ENCODE assay signal across 22 cellular contexts in genomic region chr4:1969928-1970723, GRCh38. TPM values are rescaled to one million over a fixed set of nuclear protein-coding genes. Genes with fewer than 3 reads are reported as not detected.
DNase-seq lines count a peak whose midpoint lies in the region; ATAC-seq and TF ChIP-seq lines count a peak whose summit lies in the region.
"Had no signal": no experiment of that assay in that cellular context is flagged by ENCODE, and none has a peak within 500 bp of the region (broad histone marks: within the 10 kb centered on the region; RNA-seq: fewer than 3 reads in every experiment).

No MANE protein-coding gene starts in this region.

- no peak for DNase-seq in activated CD4-positive, alpha-beta T cell treated with anti-CD3 and anti-CD28 coated beads, Interleukin-2, amount 10 ng/mL, durations not matched to agents 24 days and 14 days
- DNase-seq in activated CD4-positive, alpha-beta T cell treated with anti-CD3 and anti-CD28 coated beads, Interleukin-2, amount 50 U/mL, for 48 hours: no peak
- DNase-seq in RWPE2 (ENCODE audit: low spot score): peak; percentile 29
- DNase-seq in endodermal cell: no peak
- DNase-seq in progenitor cell of endocrine pancreas (ENCODE audit: low spot score, unreplicated experiment): no peak
- no peak for DNase-seq in suprapubic skin (ENCODE audit: low spot score in 2 of 2)
- DNase-seq in GDM1 (lab: John Stamatoyannopoulos, UW): no peak
- DNase-seq in NCI-H2081 treated with DMSO at 0.1 percent for 48 hours (lab: John Stamatoyannopoulos, UW): no peak
- DNase-seq: 8988T; activated B cell treated with CpG ODN at 0.5 μM for 24 hours; activated naive CD4-positive, alpha-beta T cell treated with anti-CD3 and anti-CD28 coated beads, Interleukin-2, amount 50 U/mL, for 16 hours; BE2C; dermis blood vessel endothelial cell; erythroblast; mucosa of descending colon; NCI-H1417; NCI-H2171; NCI-H748 treated with DMSO at 0.1 percent for 48 hours; SHP77 treated with DMSO at 0.1 percent for 48 hours; substantia nigra had no signal

- H3K36me3 Mint-ChIP-seq in activated CD4-positive, alpha-beta T cell treated with anti-CD3 and anti-CD28 coated beads, Interleukin-2, amount 10 ng/mL, durations not matched to agents 24 days and 14 days (ENCODE audit: low read depth): peaks cover 57% of the 10 kb centered on the region
- H3K36me3 Mint-ChIP-seq in endodermal cell (ENCODE audit: low read depth) (peaks cover 73% of the 10 kb centered on the region), progenitor cell of endocrine pancreas (ENCODE audit: insufficient read depth) (peaks cover 39% of the 10 kb centered on the region)

- no peak for TF ChIP-seq POLR2A in suprapubic skin (IDR thresholded peaks at IDR 0.05)

- no peak for TF ChIP-seq EP300 in suprapubic skin (IDR thresholded peaks at IDR 0.05)

- H3K4me1 ChIP-seq in RWPE2 (ENCODE audit: insufficient read depth, poor library complexity, severe bottlenecking): no peaks in the 10 kb centered on the region
- H3K4me1 ChIP-seq in endodermal cell (ENCODE audit: control insufficient read depth, insufficient read depth, low read length): no peaks in the 10 kb centered on the region
- no peaks in the 10 kb centered on the region for H3K4me1 ChIP-seq in suprapubic skin
- H3K4me1 ChIP-seq: BE2C, gastroesophageal sphincter had no signal

- 96 to 97% methylated on average over 16 to 17 of the region's 17 CpGs for WGBS in endodermal cell (ENCODE audit: insufficient coverage in 1 of 2, insufficient read length in 1 of 2), 2 experiments
- WGBS in suprapubic skin: 94% methylated on average over 17 of the region's 17 CpGs

- H3K9ac ChIP-seq in endodermal cell (ENCODE audit: extremely low read depth, low read length, poor library complexity, severe bottlenecking): no peak overlapping the region

- peaks cover 89% of the 10 kb centered on the region for H3K36me3 ChIP-seq in RWPE2 (ENCODE audit: low read depth)
- peaks cover 93% of the 10 kb centered on the region for H3K36me3 ChIP-seq in endodermal cell (ENCODE audit: control insufficient read depth, insufficient read depth, low read length)
- H3K36me3 ChIP-seq in suprapubic skin: peaks cover 33% of the 10 kb centered on the region

- no peak; the same call in 2 of the 3 replicates for ATAC-seq in RWPE2 (ENCODE audit: low read depth)
- ATAC-seq: gastroesophageal sphincter, mucosa of descending colon, sciatic nerve had no signal

- no peaks in the 10 kb centered on the region for H3K27me3 Mint-ChIP-seq in activated CD4-positive, alpha-beta T cell treated with anti-CD3 and anti-CD28 coated beads, Interleukin-2, amount 10 ng/mL, durations not matched to agents 24 days and 14 days
- H3K27me3 Mint-ChIP-seq in endodermal cell (ENCODE audit: insufficient read depth) (no peaks in the 10 kb centered on the region), progenitor cell of endocrine pancreas (no peaks in the 10 kb centered on the region)
- H3K27me3 Mint-ChIP-seq: activated B cell treated with CpG ODN at 0.5 μM for 24 hours had no signal

- TF ChIP-seq CTCF in RWPE2 (IDR thresholded peaks at IDR 0.05; ENCODE audit: poor library complexity, severe bottlenecking): no peak
- no peak for TF ChIP-seq CTCF in endodermal cell (conservative IDR thresholded peaks at IDR 0.05)
- no peak for TF ChIP-seq CTCF in progenitor cell of endocrine pancreas (IDR thresholded peaks at IDR 0.05; ENCODE audit: unreplicated experiment)
- no peak for TF ChIP-seq CTCF in suprapubic skin (IDR thresholded peaks at IDR 0.05)

- H3K9me3 Mint-ChIP-seq in activated CD4-positive, alpha-beta T cell treated with anti-CD3 and anti-CD28 coated beads, Interleukin-2, amount 10 ng/mL, durations not matched to agents 24 days and 14 days: no peaks in the 10 kb centered on the region
- H3K9me3 Mint-ChIP-seq in endodermal cell (no peaks in the 10 kb centered on the region), progenitor cell of endocrine pancreas (ENCODE audit: low read depth) (peaks cover 1% of the 10 kb centered on the region)
- H3K9me3 Mint-ChIP-seq: activated B cell treated with CpG ODN at 0.5 μM for 24 hours had no signal

- H3K27ac ChIP-seq in RWPE2 (ENCODE audit: poor library complexity, severe bottlenecking) (no peak overlapping the region), endodermal cell (ENCODE audit: low read depth, low read length) (no peak overlapping the region), suprapubic skin (no peak overlapping the region)
- H3K27ac ChIP-seq: gastroesophageal sphincter had no signal

- intact Hi-C loops in activated CD4-positive, alpha-beta T cell treated with anti-CD3 and anti-CD28 coated beads, Interleukin-2, amount 10 ng/mL, durations not matched to agents 24 days and 14 days (cut with micrococcal nuclease): no loop called here

- no peak overlapping the region for H3K4me3 Mint-ChIP-seq in activated CD4-positive, alpha-beta T cell treated with anti-CD3 and anti-CD28 coated beads, Interleukin-2, amount 10 ng/mL, durations not matched to agents 24 days and 14 days
- H3K4me3 Mint-ChIP-seq in endodermal cell (no peak overlapping the region), progenitor cell of endocrine pancreas (ENCODE audit: low read depth) (no peak overlapping the region)
- H3K4me3 Mint-ChIP-seq: activated B cell treated with CpG ODN at 0.5 μM for 24 hours had no signal

- H3K9me3 ChIP-seq in RWPE2 (ENCODE audit: severe bottlenecking) (no peaks in the 10 kb centered on the region), endodermal cell (ENCODE audit: control insufficient read depth, low read length) (peaks cover under 1% of the 10 kb centered on the region), suprapubic skin (no peaks in the 10 kb centered on the region)
- H3K9me3 ChIP-seq: BE2C, gastroesophageal sphincter, mucosa of descending colon had no signal

- H3K4me3 ChIP-seq in RWPE2 (ENCODE audit: severe bottlenecking): no peak overlapping the region
- H3K4me3 ChIP-seq in endodermal cell (ENCODE audit: low read length): no peak overlapping the region
- no peak overlapping the region for H3K4me3 ChIP-seq in suprapubic skin
- H3K4me3 ChIP-seq: gastroesophageal sphincter, mucosa of descending colon had no signal

- peaks cover 3% of the 10 kb centered on the region for H3K4me1 Mint-ChIP-seq in activated CD4-positive, alpha-beta T cell treated with anti-CD3 and anti-CD28 coated beads, Interleukin-2, amount 10 ng/mL, durations not matched to agents 24 days and 14 days
- H3K4me1 Mint-ChIP-seq in endodermal cell (peaks cover 5% of the 10 kb centered on the region), progenitor cell of endocrine pancreas (ENCODE audit: low read depth) (peaks cover 16% of the 10 kb centered on the region)
- H3K4me1 Mint-ChIP-seq: activated B cell treated with CpG ODN at 0.5 μM for 24 hours had no signal

- H3K27me3 ChIP-seq in RWPE2 (ENCODE audit: insufficient read depth, poor library complexity, severe bottlenecking) (no peaks in the 10 kb centered on the region), endodermal cell (ENCODE audit: control insufficient read depth, insufficient read depth, low read length, poor library complexity, severe bottlenecking) (no peaks in the 10 kb centered on the region), suprapubic skin (no peaks in the 10 kb centered on the region)
- H3K27me3 ChIP-seq: BE2C, gastroesophageal sphincter had no signal

- H3K27ac Mint-ChIP-seq in activated CD4-positive, alpha-beta T cell treated with anti-CD3 and anti-CD28 coated beads, Interleukin-2, amount 10 ng/mL, durations not matched to agents 24 days and 14 days: peak overlapping the region; percentile 4
- peak overlapping the region; percentile 62 for H3K27ac Mint-ChIP-seq in endodermal cell
- H3K27ac Mint-ChIP-seq in progenitor cell of endocrine pancreas: peak overlapping the region; percentile 9
- H3K27ac Mint-ChIP-seq: activated B cell treated with CpG ODN at 0.5 μM for 24 hours had no signal

RNA-seq across cellular contexts. Expression of gene NELFA, which starts 38.6 kb away (rescaled TPM):
- total RNA-seq in activated CD4-positive, alpha-beta T cell treated with anti-CD3 and anti-CD28 coated beads, Interleukin-2, amount 10 ng/mL, durations not matched to agents 24 days and 14 days: 51.1 and 57.4 TPM in 2 replicates
- total RNA-seq in endodermal cell: 10 to 100 TPM; 54.8 to 60.1 TPM
- 43.8 TPM for polyA plus RNA-seq in endodermal cell (2013, experiment 1 of 2)
- polyA plus RNA-seq in endodermal cell (2013, experiment 2 of 2): 43.0 TPM
- 52.5 and 54.2 TPM in 2 replicates for total RNA-seq in progenitor cell of endocrine pancreas
- 10 to 100 TPM; 23.2 to 41.5 (median 35.5) TPM for total RNA-seq in suprapubic skin

Comparison
In these comparisons a context has a peak if more than half of its experiments do, and no peak if none do; other contexts are left out.
1. H3K27ac Mint-ChIP-seq: peak in every context shown above with its lines; median percentile 62 in endodermal cell; 9 in progenitor cell of endocrine pancreas; 4 in activated CD4-positive, alpha-beta T cell treated with anti-CD3 and anti-CD28 coated beads, Interleukin-2, amount 10 ng/mL, durations not matched to agents 24 days and 14 days.